Comparison of ENCODE assay signal across 9 cellular contexts in genomic region chr3:31247850-31248618, GRCh38.
DNase-seq lines count a peak whose midpoint lies in the region; ATAC-seq and TF ChIP-seq lines count a peak whose summit lies in the region.
"Had no signal": no experiment of that assay in that cellular context is flagged by ENCODE, and none has a peak within 500 bp of the region (broad histone marks: within the 10 kb centered on the region; RNA-seq: fewer than 3 reads in every experiment).

No MANE protein-coding gene starts in this region.

- H3K9me3 Mint-ChIP-seq in endothelial cell (ENCODE audit: unreplicated experiment), result no peaks in the 10 kb centered on the region
- H3K9me3 Mint-ChIP-seq in CD4-positive, alpha-beta memory T cell, result peaks cover 0 to 4% (median 0%) of the 10 kb centered on the region in 8 donors

- H3K27me3 Mint-ChIP-seq in endothelial cell (ENCODE audit: unreplicated experiment), result no peaks in the 10 kb centered on the region
- no peaks in the 10 kb centered on the region for H3K27me3 Mint-ChIP-seq in CD4-positive, alpha-beta memory T cell

- peak; percentile 52 for ATAC-seq in GM18499 (IDR thresholded peaks at IDR 0.05; ENCODE audit: insufficient read depth, unreplicated experiment)
- ATAC-seq in GM21528 (IDR thresholded peaks at IDR 0.05; ENCODE audit: low FRiP score, unreplicated experiment), result peak; percentile 36
- ATAC-seq in HG03571 (IDR thresholded peaks at IDR 0.05; ENCODE audit: unreplicated experiment), result peak; percentile 71
- no peak for ATAC-seq in upper lobe of left lung (ENCODE audit: low FRiP score in 2 of 2)

- no peak overlapping the region for H3K27ac ChIP-seq in upper lobe of left lung
- H3K27ac ChIP-seq in CD4-positive, alpha-beta memory T cell (ENCODE audit: low read depth, low read length), result no peak overlapping the region

- H3K27me3 ChIP-seq in endocrine pancreas (ENCODE audit: control insufficient read depth, insufficient read depth, low read length) (no peaks in the 10 kb centered on the region), upper lobe of left lung (no peaks in the 10 kb centered on the region)
- H3K27me3 ChIP-seq in CD4-positive, alpha-beta memory T cell (ENCODE audit: insufficient read depth, low read length), result no peaks in the 10 kb centered on the region

- intact Hi-C loops in CD4-positive, alpha-beta memory T cell (cut with micrococcal nuclease), result no loop called here

- 73 to 78% methylated on average over 5 of the region's 5 CpGs for WGBS in upper lobe of left lung, 2 donors

- H3K4me3 Mint-ChIP-seq in endothelial cell (ENCODE audit: unreplicated experiment), result no peak overlapping the region
- peak overlapping the region in 1 of 8 donors; percentile 0 for H3K4me3 Mint-ChIP-seq in CD4-positive, alpha-beta memory T cell

- CTCF ChIA-PET in CD4-positive, alpha-beta memory T cell (lab: Charles Lee; ENCODE audit: partially characterized antibody), result no interaction called here

- H3K4me3 ChIP-seq in endocrine pancreas (ENCODE audit: control insufficient read depth, insufficient read depth, low read length), result peak overlapping the region; percentile 50
- no peak overlapping the region for H3K4me3 ChIP-seq in upper lobe of left lung
- H3K4me3 ChIP-seq in CD4-positive, alpha-beta memory T cell (ENCODE audit: low read length in 2 of 2), result no peak overlapping the region

- H3K9me3 ChIP-seq in endocrine pancreas (ENCODE audit: control insufficient read depth, low read length), result no peaks in the 10 kb centered on the region
- no peaks in the 10 kb centered on the region for H3K9me3 ChIP-seq in upper lobe of left lung
- H3K9me3 ChIP-seq in CD4-positive, alpha-beta memory T cell (ENCODE audit: control insufficient read depth in 1 of 2, low read length in 2 of 2), result no peaks in the 10 kb centered on the region

- no peaks in the 10 kb centered on the region for H3K36me3 Mint-ChIP-seq in endothelial cell (ENCODE audit: low read depth, unreplicated experiment)
- H3K36me3 Mint-ChIP-seq in CD4-positive, alpha-beta memory T cell, result no peaks in the 10 kb centered on the region

- no peak overlapping the region for H3K27ac Mint-ChIP-seq in endothelial cell (ENCODE audit: unreplicated experiment)
- peak overlapping the region in 1 of 7 donors; percentile 10 for H3K27ac Mint-ChIP-seq in CD4-positive, alpha-beta memory T cell

- no peaks in the 10 kb centered on the region for H3K4me1 Mint-ChIP-seq in endothelial cell (ENCODE audit: unreplicated experiment)
- peaks cover 25 to 40% (median 34%) of the 10 kb centered on the region in 4 donors for H3K4me1 Mint-ChIP-seq in CD4-positive, alpha-beta memory T cell

- TF ChIP-seq POLR2A in upper lobe of left lung (IDR thresholded peaks at IDR 0.05), result no peak

- H3K4me1 ChIP-seq in endocrine pancreas (ENCODE audit: control insufficient read depth, insufficient read depth, low read length), result peaks cover 3% of the 10 kb centered on the region
- no peaks in the 10 kb centered on the region for H3K4me1 ChIP-seq in upper lobe of left lung
- peaks cover 15% of the 10 kb centered on the region for H3K4me1 ChIP-seq in CD4-positive, alpha-beta memory T cell (ENCODE audit: insufficient read depth, low read length)

- H3K36me3 ChIP-seq in endocrine pancreas (ENCODE audit: control insufficient read depth, insufficient read depth, low read length), result no peaks in the 10 kb centered on the region
- H3K36me3 ChIP-seq in upper lobe of left lung, result no peaks in the 10 kb centered on the region
- no peaks in the 10 kb centered on the region for H3K36me3 ChIP-seq in CD4-positive, alpha-beta memory T cell (ENCODE audit: insufficient read depth, low read length)

- H3K9ac ChIP-seq in endocrine pancreas (ENCODE audit: control insufficient read depth, insufficient read depth, low read length), result no peak overlapping the region

- POLR2A ChIA-PET in CD4-positive, alpha-beta memory T cell (lab: Charles Lee; ENCODE audit: partially characterized antibody), result interaction anchor here (0.8 to 1.4 kb wide), 2 partner anchors 12 to 21 kb away, joined by 4 to 5 read pairs; no protein-coding TSS in a partner anchor

- TF ChIP-seq CTCF in upper lobe of left lung (IDR thresholded peaks at IDR 0.05) (no peak), endothelial cell (IDR thresholded peaks at IDR 0.05; ENCODE audit: unreplicated experiment) (no peak)

- DNase-seq in upper lobe of left lung (no peak), retina (no peak), endothelial cell (ENCODE audit: low spot score) (no peak)
- no peak for DNase-seq in CD4-positive, alpha-beta memory T cell
- DNase-seq: NK-92 treated with Interleukin-12 subunit alpha and Interleukin-12 subunit beta, amount 100 ng/mL, for 24 hours had no signal

- no peak for TF ChIP-seq EP300 in upper lobe of left lung (IDR thresholded peaks at IDR 0.05)

Comparison
In these comparisons a context has a peak if more than half of its experiments do, and no peak if none do; other contexts are left out.
1. ATAC-seq: peak in GM18499 (single experiment), GM21528 (single experiment) and HG03571 (single experiment); none in upper lobe of left lung (0 of 2).